Comparison of ENCODE assay signal across 8 cellular contexts in the genomic region with DNA sequence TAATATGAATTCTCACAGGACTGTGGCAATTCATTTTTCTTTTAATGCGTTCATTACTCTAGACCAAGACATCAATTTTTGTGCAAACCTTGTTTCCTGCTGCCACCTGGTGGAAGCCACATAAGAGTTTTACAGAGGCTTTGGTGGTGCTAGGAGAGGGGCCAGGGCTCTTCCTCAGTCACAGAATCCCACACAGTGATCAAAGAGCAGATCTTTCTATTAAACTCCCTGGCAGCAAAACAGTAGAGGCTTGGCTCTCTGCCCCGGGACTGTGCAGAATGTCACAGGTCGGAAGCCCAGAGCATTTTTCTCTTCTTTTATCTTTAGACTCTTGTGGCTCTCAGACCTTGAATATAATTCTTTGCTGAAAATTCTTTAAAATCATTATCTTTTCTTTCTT.
DNase-seq lines count a peak whose midpoint lies in the region; ATAC-seq and TF ChIP-seq lines count a peak whose summit lies in the region.

No MANE protein-coding gene starts in this region.

- H3K9me3 ChIP-seq in stomach: peaks cover 0 to 5% (median 0%) of the 10 kb centered on the region in 4 donors

- peak in 5 of 7 experiments; percentile 35 to 62 (median 53) for TF ChIP-seq CTCF in stomach (IDR thresholded peaks at IDR 0.05)

- TF ChIP-seq EP300 in stomach (IDR thresholded peaks at IDR 0.05): no peak

- H3K27ac ChIP-seq in stomach: no peak overlapping the region

- ATAC-seq in HG02938 (IDR thresholded peaks at IDR 0.05; ENCODE audit: unreplicated experiment): peak; percentile 62

- intact Hi-C loops in stomach (cut with DNase I; ENCODE audit: low total_unique reads): loop anchor here (5.0 kb wide), 1 partner anchor 847 kb away; no protein-coding TSS in a partner anchor

- TF ChIP-seq POLR2A in stomach (IDR thresholded peaks at IDR 0.05): no peak

- peak; percentile 0 for DNase-seq in activated CD8-positive, alpha-beta memory T cell treated with anti-CD3 and anti-CD28 coated beads, Interleukin-2, amount 50 U/mL, for 24 hours (ENCODE audit: extremely low read depth)
- DNase-seq in activated CD8-positive, alpha-beta memory T cell treated with anti-CD3 and anti-CD28 coated beads, Interleukin-2, amount 50 U/mL, for 48 hours: no peak
- DNase-seq in NCI-H2227 (lab: John Stamatoyannopoulos, UW; ENCODE audit: unreplicated experiment) (peak; percentile 82), anterior cingulate cortex (lab: John Stamatoyannopoulos, UW) (peak in 53 of 58 donors; percentile 3 to 77 (median 41)), iPS DF 4.7 (ENCODE audit: extremely low read depth, low spot score) (peak; percentile 56), stomach (peak; percentile 52)
- DNase-seq in activated CD4-positive, CD25-positive, alpha-beta regulatory T cell (lab: John Stamatoyannopoulos, UW): no peak

- H3K4me1 ChIP-seq in stomach: peaks cover 0 to 13% (median 0%) of the 10 kb centered on the region in 4 donors

- no peaks in the 10 kb centered on the region for H3K36me3 ChIP-seq in stomach

- 4 to 10% (median 6%) methylated on average over 3 of the region's 3 CpGs for WGBS in stomach, 5 donors

- H3K4me3 ChIP-seq in stomach: no peak overlapping the region

- no peaks in the 10 kb centered on the region for H3K27me3 ChIP-seq in stomach

Comparison
In these comparisons a context has a peak if more than half of its experiments do, and no peak if none do; other contexts are left out.
1. DNase-seq: peak in activated CD8-positive, alpha-beta memory T cell treated with anti-CD3 and anti-CD28 coated beads, Interleukin-2, amount 50 U/mL, for 24 hours (single experiment), NCI-H2227 (single experiment), anterior cingulate cortex (53 of 58), iPS DF 4.7 (single experiment) and stomach (single experiment); none in activated CD8-positive, alpha-beta memory T cell treated with anti-CD3 and anti-CD28 coated beads, Interleukin-2, amount 50 U/mL, for 48 hours (single experiment) and activated CD4-positive, CD25-positive, alpha-beta regulatory T cell (0 of 4).